8 cellular contexts compared by ENCODE assay signal in genomic region chr1:21814241-21814918, GRCh38. TPM values are rescaled to one million over a fixed set of nuclear protein-coding genes. Genes with fewer than 3 reads are reported as not detected.
DNase-seq lines count a peak whose midpoint lies in the region; FAIRE-seq and TF ChIP-seq lines count a peak whose summit lies in the region.

No MANE protein-coding gene starts in this region.

- peak; percentile 7 for TF ChIP-seq CTCF in D721Med (IDR thresholded peaks at IDR 0.05; ENCODE audit: insufficient read depth, missing control alignments)
- TF ChIP-seq CTCF in astrocyte (IDR thresholded peaks at IDR 0.05; ENCODE audit: insufficient read depth, low read depth, low read length) = peak; percentile 17

- no peaks in the 10 kb centered on the region for H3K79me2 ChIP-seq in astrocyte (ENCODE audit: insufficient read depth, low read length)

- H3K27me3 Mint-ChIP-seq in astrocyte (ENCODE audit: low read depth, unreplicated experiment) (peaks cover 16% of the 10 kb centered on the region), immature natural killer cell (ENCODE audit: low read depth in 3 of 3) (peaks cover 3 to 10% (median 5%) of the 10 kb centered on the region in 3 donors)

- H3K4me1 ChIP-seq in astrocyte (ENCODE audit: insufficient read depth, low read length) = peaks cover 11% of the 10 kb centered on the region

- H3K27ac ChIP-seq in astrocyte (ENCODE audit: low read depth, low read length) = no peak overlapping the region

- no peaks in the 10 kb centered on the region for H3K36me3 ChIP-seq in astrocyte (ENCODE audit: insufficient read depth, low read length)

- H3K4me2 ChIP-seq in astrocyte (ENCODE audit: low read length) = peak overlapping the region; percentile 80

- peaks cover 2% of the 10 kb centered on the region for H3K36me3 Mint-ChIP-seq in astrocyte (ENCODE audit: low read depth, unreplicated experiment)
- H3K36me3 Mint-ChIP-seq in immature natural killer cell = no peaks in the 10 kb centered on the region

- H3K9me3 Mint-ChIP-seq in astrocyte (ENCODE audit: unreplicated experiment) = peaks cover 3% of the 10 kb centered on the region
- peaks cover 0 to 1% (median 0%) of the 10 kb centered on the region in 6 donors for H3K9me3 Mint-ChIP-seq in immature natural killer cell

- H3K4me1 Mint-ChIP-seq in astrocyte (ENCODE audit: low read depth, unreplicated experiment) = peaks cover 21% of the 10 kb centered on the region
- peaks cover 18 to 19% of the 10 kb centered on the region in 2 donors for H3K4me1 Mint-ChIP-seq in immature natural killer cell

- DNase-seq in D721Med (ENCODE audit: insufficient read length, low spot score) = no peak
- DNase-seq in KG1 (lab: John Stamatoyannopoulos, UW) = peak; percentile 67
- no peak for DNase-seq in astrocyte (ENCODE audit: low read depth)
- DNase-seq in immature natural killer cell = peak; percentile 31 to 47 (median 42)
- peak; percentile 53 for DNase-seq in stimulated activated CD8-positive, alpha-beta memory T cell treated with anti-CD3 and anti-CD28 coated beads, Interleukin-4, amount 100 ng/mL, for 48 hours
- DNase-seq in urothelium cell line (ENCODE audit: low spot score) = no peak
- DNase-seq in NCI-H510A (lab: John Stamatoyannopoulos, UW) = no peak
- no peak for DNase-seq in RCC 7860 (ENCODE audit: low spot score)

- peak overlapping the region; percentile 73 for H2AFZ ChIP-seq in astrocyte (ENCODE audit: low read depth, low read length)

- FAIRE-seq in D721Med (lab: Jason Lieb, UNC) (no peak), astrocyte (lab: Jason Lieb, UNC) (no peak), urothelium cell line (lab: Jason Lieb, UNC) (no peak), RCC 7860 (lab: Jason Lieb, UNC) (no peak)

- H3K9ac ChIP-seq in astrocyte (ENCODE audit: low read length) = peak overlapping the region; percentile 53

- H3K27ac Mint-ChIP-seq in astrocyte (ENCODE audit: unreplicated experiment) (no peak overlapping the region), immature natural killer cell (peak overlapping the region in 3 of 6 donors; percentile 18 to 61 (median 33))

- peaks cover 3% of the 10 kb centered on the region for H4K20me1 ChIP-seq in astrocyte (ENCODE audit: insufficient read depth, low read length)

- peak overlapping the region; percentile 36 for H3K4me3 ChIP-seq in astrocyte (ENCODE audit: insufficient read depth, low read depth, low read length)

- H3K27me3 ChIP-seq in astrocyte (ENCODE audit: insufficient read depth, low read length) = no peaks in the 10 kb centered on the region

- H3K4me3 Mint-ChIP-seq in astrocyte (ENCODE audit: unreplicated experiment) = peak overlapping the region; percentile 40
- peak overlapping the region; percentile 54 to 73 (median 66) for H3K4me3 Mint-ChIP-seq in immature natural killer cell

- H3K9me3 ChIP-seq in astrocyte (ENCODE audit: insufficient read depth, low read depth, low read length) = no peaks in the 10 kb centered on the region

RNA-seq across cellular contexts. Expression of gene LDLRAD2, which starts 2.3 kb away (rescaled TPM):
- total RNA-seq in astrocyte = 0.14 and 0.22 TPM in 2 replicates
- under 1 TPM in 2 of 3 donors, not detected in 1; 0.12 to 0.29 TPM for polyA plus RNA-seq in immature natural killer cell

RNA-seq across cellular contexts. Expression of gene USP48, which starts 31.4 kb away (rescaled TPM):
- 85.7 and 85.8 TPM in 2 replicates for total RNA-seq in astrocyte
- 10 to 100 TPM; 24.9 to 31.8 (median 26.3) TPM for polyA plus RNA-seq in immature natural killer cell

Comparison
In these comparisons a context has a peak if more than half of its experiments do, and no peak if none do; other contexts are left out.
1. DNase-seq: peak in KG1 (single experiment), immature natural killer cell (3 of 3) and stimulated activated CD8-positive, alpha-beta memory T cell treated with anti-CD3 and anti-CD28 coated beads, Interleukin-4, amount 100 ng/mL, for 48 hours (single experiment); none in D721Med (single experiment), astrocyte (single experiment), urothelium cell line (single experiment), NCI-H510A (single experiment) and RCC 7860 (single experiment).